ENCODE assay signal across 8 cellular contexts in the genomic region with DNA sequence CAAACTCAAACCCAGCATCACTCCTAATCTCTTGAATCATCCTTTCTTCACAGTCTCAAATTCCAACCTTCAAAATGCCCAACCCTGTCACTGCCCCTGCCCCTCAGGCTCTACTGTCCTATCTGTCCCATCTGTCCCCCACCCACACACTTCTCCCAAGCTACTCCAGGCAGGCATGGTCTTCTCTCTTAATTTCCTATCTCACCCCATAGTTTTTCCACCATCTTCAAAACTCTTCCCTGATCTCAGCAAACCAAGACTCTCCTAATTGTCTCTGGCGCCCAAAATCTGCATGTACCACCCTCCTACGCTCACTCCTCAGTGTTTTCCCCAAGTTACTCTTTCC. TPM values are rescaled to one million over a fixed set of nuclear protein-coding genes. Genes with fewer than 3 reads are reported as not detected.
A peak's percentile ranks its signal among the peaks of the same experiment; 100 is the strongest.
DNase-seq lines count a peak whose midpoint lies in the region; ATAC-seq, FAIRE-seq and TF ChIP-seq lines count a peak whose summit lies in the region.

No MANE protein-coding gene starts in this region.

- H4K20me1 ChIP-seq in GM23338 (replicated peaks; ENCODE audit: insufficient read depth) (no peaks in the 10 kb centered on the region), hepatocyte (ENCODE audit: insufficient read depth, poor library complexity, severe bottlenecking) (peaks cover 9% of the 10 kb centered on the region)

- H3K27me3 Mint-ChIP-seq in GM23338 (ENCODE audit: insufficient read depth, low read depth, poor library complexity): no peaks in the 10 kb centered on the region
- no peaks in the 10 kb centered on the region for H3K27me3 Mint-ChIP-seq in activated CD4-positive, alpha-beta memory T cell treated with anti-CD3 and anti-CD28 coated beads for 36 hours

- no peaks in the 10 kb centered on the region for H3K4me1 ChIP-seq in GM23338 (ENCODE audit: insufficient read depth)
- H3K4me1 ChIP-seq in hepatocyte (ENCODE audit: insufficient read depth): peaks cover 9% of the 10 kb centered on the region
- H3K4me1 ChIP-seq in small intestine (ENCODE audit: control insufficient read depth in 2 of 2, insufficient read depth in 1 of 2, low read depth in 1 of 2, low read length in 1 of 2): no peaks in the 10 kb centered on the region

- no peak for TF ChIP-seq CTCF in GM23338 (conservative IDR thresholded peaks at IDR 0.05; ENCODE audit: low read depth in 2 of 2)
- TF ChIP-seq CTCF in hepatocyte (IDR thresholded peaks at IDR 0.05; ENCODE audit: poor library complexity): no peak

- peak overlapping the region; percentile 89 for H3K4me3 Mint-ChIP-seq in GM23338
- H3K4me3 Mint-ChIP-seq in activated CD4-positive, alpha-beta memory T cell treated with anti-CD3 and anti-CD28 coated beads for 36 hours: peak overlapping the region; percentile 82

- H3K4me2 ChIP-seq in GM23338 (peak overlapping the region; percentile 81), hepatocyte (peak overlapping the region; percentile 77)

- peak overlapping the region; percentile 79 for H3K27ac Mint-ChIP-seq in GM23338
- H3K27ac Mint-ChIP-seq in activated CD4-positive, alpha-beta memory T cell treated with anti-CD3 and anti-CD28 coated beads for 36 hours: peak overlapping the region; percentile 83

- H3K36me3 ChIP-seq in GM23338 (ENCODE audit: insufficient read depth): no peaks in the 10 kb centered on the region
- no peaks in the 10 kb centered on the region for H3K36me3 ChIP-seq in hepatocyte (replicated peaks; ENCODE audit: insufficient read depth, low read depth)
- H3K36me3 ChIP-seq in small intestine (ENCODE audit: control insufficient read depth in 2 of 2, insufficient read depth in 2 of 2, low read length in 2 of 2): no peaks in the 10 kb centered on the region

- 23% methylated on average over 2 of the region's 2 CpGs for WGBS in hepatocyte (ENCODE audit: low lambda C conversion rate, missing lambda C conversion rate)
- 0 to 35% (median 2%) methylated on average over 2 of the region's 2 CpGs for WGBS in small intestine, 3 donors

- H2AFZ ChIP-seq in GM23338 (no peak overlapping the region), hepatocyte (no peak overlapping the region)

- H3K79me2 ChIP-seq in GM23338 (replicated peaks; ENCODE audit: insufficient read depth) (peaks cover 32% of the 10 kb centered on the region), hepatocyte (peaks cover 49% of the 10 kb centered on the region)

- CTCF ChIA-PET in activated CD4-positive, alpha-beta memory T cell treated with anti-CD3 and anti-CD28 coated beads for 36 hours (lab: Charles Lee): interaction anchor here (0.8 kb wide), 1 partner anchor 218 kb away, joined by 3 read pairs; a partner anchor contains a TSS

- ATAC-seq in GM23338: no peak
- ATAC-seq in GM19035 (IDR thresholded peaks at IDR 0.05; ENCODE audit: unreplicated experiment): no peak

- H3K9me3 ChIP-seq in hepatocyte (ENCODE audit: low read depth) (no peaks in the 10 kb centered on the region), small intestine (ENCODE audit: control insufficient read depth, low read depth) (no peaks in the 10 kb centered on the region)

- H3K4me3 ChIP-seq in GM23338 (peak overlapping the region; percentile 72), hepatocyte (peak overlapping the region; percentile 57), small intestine (ENCODE audit: low read depth in 1 of 2, low read length in 2 of 2) (peak overlapping the region; percentile 70 to 76)

- intact Hi-C loops in activated CD4-positive, alpha-beta memory T cell treated with anti-CD3 and anti-CD28 coated beads for 36 hours (cut with micrococcal nuclease): loop anchor here (2.0 to 5.0 kb wide), 2 partner anchors 160 to 216 kb away; a partner anchor contains a TSS

- DNase-seq in GM23338 (ENCODE audit: low spot score) (no peak), hepatocyte (ENCODE audit: low spot score) (no peak), small intestine (peak; percentile 2), amygdala (lab: John Stamatoyannopoulos, UW) (no peak), NAMALWA (ENCODE audit: low spot score) (no peak)
- no peak for DNase-seq in activated CD4-positive, alpha-beta memory T cell treated with anti-CD3 and anti-CD28 coated beads for 36 hours
- DNase-seq in activated effector memory CD4-positive, alpha-beta T cell treated with anti-CD3 and anti-CD28 coated beads, Interleukin-2, amount 50 U/mL, for 16 hours: no peak

- H3K27me3 ChIP-seq in GM23338 (ENCODE audit: insufficient read depth) (no peaks in the 10 kb centered on the region), hepatocyte (no peaks in the 10 kb centered on the region), small intestine (ENCODE audit: control insufficient read depth in 2 of 2, insufficient read depth in 2 of 2, low read length in 2 of 2) (no peaks in the 10 kb centered on the region)

- H3F3A ChIP-seq in GM23338 (replicated peaks; ENCODE audit: low read depth): no peaks in the 10 kb centered on the region

- no peaks in the 10 kb centered on the region for H3K9me3 Mint-ChIP-seq in GM23338
- H3K9me3 Mint-ChIP-seq in activated CD4-positive, alpha-beta memory T cell treated with anti-CD3 and anti-CD28 coated beads for 36 hours: no peaks in the 10 kb centered on the region

- no peak for FAIRE-seq in small intestine (lab: Jason Lieb, UNC)

- H3K27ac ChIP-seq in GM23338 (ENCODE audit: low read depth) (peak overlapping the region; percentile 93), hepatocyte (peak overlapping the region; percentile 98), small intestine (ENCODE audit: low read depth in 1 of 2, low read length in 1 of 2) (peak overlapping the region; percentile 66 to 94)

- H3K36me3 Mint-ChIP-seq in GM23338 (ENCODE audit: low read depth): no peaks in the 10 kb centered on the region
- no peaks in the 10 kb centered on the region for H3K36me3 Mint-ChIP-seq in activated CD4-positive, alpha-beta memory T cell treated with anti-CD3 and anti-CD28 coated beads for 36 hours

- POLR2A ChIA-PET in activated CD4-positive, alpha-beta memory T cell treated with anti-CD3 and anti-CD28 coated beads for 36 hours (lab: Charles Lee): interaction anchor here (1.2 kb wide), 1 partner anchor 18 kb away, joined by 4 read pairs; no protein-coding TSS in a partner anchor

- H3K9me2 ChIP-seq in GM23338 (ENCODE audit: insufficient read depth) (no peaks in the 10 kb centered on the region), hepatocyte (replicated peaks; ENCODE audit: insufficient read depth) (no peaks in the 10 kb centered on the region)

- H3K4me1 Mint-ChIP-seq in GM23338: no peaks in the 10 kb centered on the region; the same call in 2 of the 3 replicates
- H3K4me1 Mint-ChIP-seq in activated CD4-positive, alpha-beta memory T cell treated with anti-CD3 and anti-CD28 coated beads for 36 hours (ENCODE audit: low read depth): peaks cover 16% of the 10 kb centered on the region

TF ChIP-seq in GM23338, 12 proteins besides CTCF, POLR2A, EP300 and RAD21 (continues in another document):
- TF ChIP-seq ZNF331 (CRISPR knock-in tag; IDR thresholded peaks at IDR 0.05; ENCODE audit: low read depth): no peak
- TF ChIP-seq ZNF114 (CRISPR knock-in tag; IDR thresholded peaks at IDR 0.05): no peak
- TF ChIP-seq, protein P1, sequence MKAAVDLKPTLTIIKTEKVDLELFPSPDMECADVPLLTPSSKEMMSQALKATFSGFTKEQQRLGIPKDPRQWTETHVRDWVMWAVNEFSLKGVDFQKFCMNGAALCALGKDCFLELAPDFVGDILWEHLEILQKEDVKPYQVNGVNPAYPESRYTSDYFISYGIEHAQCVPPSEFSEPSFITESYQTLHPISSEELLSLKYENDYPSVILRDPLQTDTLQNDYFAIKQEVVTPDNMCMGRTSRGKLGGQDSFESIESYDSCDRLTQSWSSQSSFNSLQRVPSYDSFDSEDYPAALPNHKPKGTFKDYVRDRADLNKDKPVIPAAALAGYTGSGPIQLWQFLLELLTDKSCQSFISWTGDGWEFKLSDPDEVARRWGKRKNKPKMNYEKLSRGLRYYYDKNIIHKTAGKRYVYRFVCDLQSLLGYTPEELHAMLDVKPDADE (IDR thresholded peaks at IDR 0.05): no peak
- TF ChIP-seq EZH2phosphoT487 (IDR thresholded peaks at IDR 0.05; ENCODE audit: unreplicated experiment): no peak

RNA-seq across cellular contexts. Expression of a gene that starts 0.6 kb away (rescaled TPM):
- 40.9 and 46.1 TPM in 2 replicates for total RNA-seq in GM23338 (2014; rRNA removed; shearing (Covaris generic))
- 19.5 and 24.4 TPM in 2 replicates for polyA plus RNA-seq in GM23338 (2016; fragmentation: Nextera tagmentation; extraction: Ambion mirVana)
- total RNA-seq in activated CD4-positive, alpha-beta memory T cell treated with anti-CD3 and anti-CD28 coated beads for 36 hours: 10 to 100 TPM; 38.5 to 38.7 TPM
- 223 and 228 TPM in 2 replicates for total RNA-seq in hepatocyte
- polyA plus RNA-seq in hepatocyte: 163 and 175 TPM in 2 replicates
- polyA plus RNA-seq in small intestine: 10 to 100 TPM; 16.5 to 39.1 (median 30.0) TPM
